8 cellular contexts compared by ENCODE assay signal in genomic region chr7:55254242-55254595, GRCh38.
DNase-seq lines count a peak whose midpoint lies in the region; ATAC-seq lines count a peak whose summit lies in the region.

No MANE protein-coding gene starts in this region.

- peaks cover 51% of the 10 kb centered on the region for H3K27me3 Mint-ChIP-seq in activated CD4-positive, alpha-beta T cell treated with anti-CD3 and anti-CD28 coated beads for 36 hours
- H3K27me3 Mint-ChIP-seq in activated T-helper 1 cell treated with anti-CD3 and anti-CD28 coated beads, Interleukin-12 subunit alpha, Interleukin-12 subunit beta, Interleukin-2, Interleukin-4 antibody, amounts not matched to agents 30 ng/mL and 10 ng/mL and 1 ng/mL, durations not matched to agents 14 hours and 24 hours and 36 hours (ENCODE audit: insufficient read depth) = peaks cover 51% of the 10 kb centered on the region
- peaks cover 11 to 27% (median 17%) of the 10 kb centered on the region in 3 donors for H3K27me3 Mint-ChIP-seq in immature natural killer cell (ENCODE audit: low read depth in 3 of 3)

- no peak overlapping the region for H3K27ac Mint-ChIP-seq in activated CD4-positive, alpha-beta T cell treated with anti-CD3 and anti-CD28 coated beads for 36 hours
- H3K27ac Mint-ChIP-seq in activated T-helper 1 cell treated with anti-CD3 and anti-CD28 coated beads, Interleukin-12 subunit alpha, Interleukin-12 subunit beta, Interleukin-2, Interleukin-4 antibody, amounts not matched to agents 30 ng/mL and 10 ng/mL and 1 ng/mL, durations not matched to agents 14 hours and 24 hours and 36 hours = no peak overlapping the region
- no peak overlapping the region for H3K27ac Mint-ChIP-seq in immature natural killer cell

- H3K27me3 ChIP-seq in subcutaneous abdominal adipose tissue (ENCODE audit: control insufficient read depth in 5 of 5, insufficient read depth in 4 of 5, low read length in 5 of 5) = peaks cover 5 to 14% (median 7%) of the 10 kb centered on the region in 5 donors

- H3K36me3 ChIP-seq in subcutaneous abdominal adipose tissue (ENCODE audit: control insufficient read depth in 5 of 5, insufficient read depth in 5 of 5, low read length in 5 of 5) = no peaks in the 10 kb centered on the region

- H3K36me3 Mint-ChIP-seq in activated CD4-positive, alpha-beta T cell treated with anti-CD3 and anti-CD28 coated beads for 36 hours (ENCODE audit: low read depth) = no peaks in the 10 kb centered on the region
- no peaks in the 10 kb centered on the region for H3K36me3 Mint-ChIP-seq in activated T-helper 1 cell treated with anti-CD3 and anti-CD28 coated beads, Interleukin-12 subunit alpha, Interleukin-12 subunit beta, Interleukin-2, Interleukin-4 antibody, amounts not matched to agents 30 ng/mL and 10 ng/mL and 1 ng/mL, durations not matched to agents 14 hours and 24 hours and 36 hours (ENCODE audit: low read depth)
- no peaks in the 10 kb centered on the region for H3K36me3 Mint-ChIP-seq in immature natural killer cell

- POLR2A ChIA-PET in activated CD4-positive, alpha-beta T cell treated with anti-CD3 and anti-CD28 coated beads for 36 hours (lab: Charles Lee) = no interaction called here

- DNase-seq in activated CD4-positive, alpha-beta T cell treated with anti-CD3 and anti-CD28 coated beads for 36 hours = no peak
- no peak for DNase-seq in activated CD4-positive, alpha-beta T cell treated with anti-CD3 and anti-CD28 coated beads, Interleukin-2, amount 50 U/mL, for 1 hour
- DNase-seq in activated T-helper 1 cell treated with anti-CD3 and anti-CD28 coated beads, Interleukin-12 subunit alpha, Interleukin-12 subunit beta, Interleukin-2, Interleukin-4 antibody, amounts not matched to agents 30 ng/mL and 10 ng/mL and 1 ng/mL, durations not matched to agents 14 hours and 24 hours and 36 hours (ENCODE audit: low spot score) = no peak
- DNase-seq in immature natural killer cell (no peak), NCI-H1694 (lab: John Stamatoyannopoulos, UW) (no peak)

- peaks cover 0 to 18% (median 16%) of the 10 kb centered on the region in 5 donors for H3K4me1 ChIP-seq in subcutaneous abdominal adipose tissue (ENCODE audit: control insufficient read depth in 5 of 5, insufficient read depth in 5 of 5, low read length in 5 of 5)

- no peaks in the 10 kb centered on the region for H3K9me3 Mint-ChIP-seq in activated CD4-positive, alpha-beta T cell treated with anti-CD3 and anti-CD28 coated beads for 36 hours (ENCODE audit: low read depth)
- H3K9me3 Mint-ChIP-seq in activated T-helper 1 cell treated with anti-CD3 and anti-CD28 coated beads, Interleukin-12 subunit alpha, Interleukin-12 subunit beta, Interleukin-2, Interleukin-4 antibody, amounts not matched to agents 30 ng/mL and 10 ng/mL and 1 ng/mL, durations not matched to agents 14 hours and 24 hours and 36 hours = no peaks in the 10 kb centered on the region
- peaks cover 0 to 2% (median 0%) of the 10 kb centered on the region in 6 donors for H3K9me3 Mint-ChIP-seq in immature natural killer cell

- H3K9me3 ChIP-seq in subcutaneous abdominal adipose tissue (ENCODE audit: control insufficient read depth in 5 of 5, low read length in 5 of 5) = no peaks in the 10 kb centered on the region

- H3K9ac ChIP-seq in subcutaneous abdominal adipose tissue (ENCODE audit: low read length in 5 of 5) = peak overlapping the region in 2 of 5 donors; percentile 15 to 48

- no peak overlapping the region for H3K27ac ChIP-seq in subcutaneous abdominal adipose tissue (ENCODE audit: low read depth, low read length)

- intact Hi-C loops in activated CD4-positive, alpha-beta T cell treated with anti-CD3 and anti-CD28 coated beads for 36 hours (cut with DNase I, micrococcal nuclease) = loop anchor here (5.0 to 10.0 kb wide), 4 partner anchors 69 to 199 kb away; no protein-coding TSS in a partner anchor
- intact Hi-C loops in activated T-helper 1 cell treated with anti-CD3 and anti-CD28 coated beads, Interleukin-12 subunit alpha, Interleukin-12 subunit beta, Interleukin-2, Interleukin-4 antibody, amounts not matched to agents 30 ng/mL and 10 ng/mL and 1 ng/mL, durations not matched to agents 14 hours and 24 hours and 36 hours (cut with micrococcal nuclease) = loop anchor here (10.0 kb wide), 1 partner anchor 119 kb away; no protein-coding TSS in a partner anchor

- peaks cover 6% of the 10 kb centered on the region for H3K4me1 Mint-ChIP-seq in activated CD4-positive, alpha-beta T cell treated with anti-CD3 and anti-CD28 coated beads for 36 hours
- peaks cover 12% of the 10 kb centered on the region for H3K4me1 Mint-ChIP-seq in activated T-helper 1 cell treated with anti-CD3 and anti-CD28 coated beads, Interleukin-12 subunit alpha, Interleukin-12 subunit beta, Interleukin-2, Interleukin-4 antibody, amounts not matched to agents 30 ng/mL and 10 ng/mL and 1 ng/mL, durations not matched to agents 14 hours and 24 hours and 36 hours (ENCODE audit: low read depth)
- peaks cover 11 to 20% of the 10 kb centered on the region in 2 donors for H3K4me1 Mint-ChIP-seq in immature natural killer cell

- CTCF ChIA-PET in activated CD4-positive, alpha-beta T cell treated with anti-CD3 and anti-CD28 coated beads for 36 hours (lab: Charles Lee) = interaction anchor here (0.6 to 4.8 kb wide), 32 partner anchors 8 to 495 kb away, joined by 3 to 68 read pairs (median 4); partner anchors contain the start of gene SEC61G

- ATAC-seq in activated CD4-positive, alpha-beta T cell treated with anti-CD3 and anti-CD28 coated beads for 36 hours = no peak
- ATAC-seq in GM21447 (IDR thresholded peaks at IDR 0.05; ENCODE audit: unreplicated experiment) = no peak
- ATAC-seq in HG03097 (IDR thresholded peaks at IDR 0.05; ENCODE audit: low FRiP score, unreplicated experiment) = no peak

- peak overlapping the region; percentile 51 for H3K4me3 Mint-ChIP-seq in activated CD4-positive, alpha-beta T cell treated with anti-CD3 and anti-CD28 coated beads for 36 hours
- H3K4me3 Mint-ChIP-seq in activated T-helper 1 cell treated with anti-CD3 and anti-CD28 coated beads, Interleukin-12 subunit alpha, Interleukin-12 subunit beta, Interleukin-2, Interleukin-4 antibody, amounts not matched to agents 30 ng/mL and 10 ng/mL and 1 ng/mL, durations not matched to agents 14 hours and 24 hours and 36 hours = peak overlapping the region; percentile 54
- peak overlapping the region; percentile 33 to 53 (median 46) for H3K4me3 Mint-ChIP-seq in immature natural killer cell

- H3K4me3 ChIP-seq in subcutaneous abdominal adipose tissue (ENCODE audit: low read depth in 1 of 5, low read length in 5 of 5) = peak overlapping the region in 4 of 5 donors; percentile 64 to 77 (median 74)
